In the genomic region with DNA sequence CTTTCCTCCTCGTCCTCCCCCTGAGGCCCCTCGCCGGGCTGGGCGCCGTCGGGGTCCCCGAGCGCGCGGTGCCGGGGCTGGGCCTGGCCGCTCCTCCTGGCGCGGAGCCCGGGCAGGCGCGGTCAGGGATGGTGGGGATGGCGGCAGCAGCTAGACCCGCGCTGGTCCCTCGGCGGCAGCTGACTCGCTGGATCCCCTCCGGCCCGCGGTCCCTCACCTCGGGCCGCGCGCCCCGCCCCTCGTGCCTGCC, we compare ENCODE assay signal across 8 cellular contexts. TPM values are rescaled to one million over a fixed set of nuclear protein-coding genes. Genes with fewer than 3 reads are reported as not detected.
A peak's percentile ranks its signal among the peaks of the same experiment; 100 is the strongest.
DNase-seq lines count a peak whose midpoint lies in the region; ATAC-seq and TF ChIP-seq lines count a peak whose summit lies in the region.

A gene with protein sequence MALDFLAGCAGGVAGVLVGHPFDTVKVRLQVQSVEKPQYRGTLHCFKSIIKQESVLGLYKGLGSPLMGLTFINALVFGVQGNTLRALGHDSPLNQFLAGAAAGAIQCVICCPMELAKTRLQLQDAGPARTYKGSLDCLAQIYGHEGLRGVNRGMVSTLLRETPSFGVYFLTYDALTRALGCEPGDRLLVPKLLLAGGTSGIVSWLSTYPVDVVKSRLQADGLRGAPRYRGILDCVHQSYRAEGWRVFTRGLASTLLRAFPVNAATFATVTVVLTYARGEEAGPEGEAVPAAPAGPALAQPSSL (minus strand): TSS at position 189 of the 250 bp plus-strand sequence. CDS start 212 bp downstream, outside the sequence.

- no peaks in the 10 kb centered on the region for H3K9me2 ChIP-seq in GM23338 (ENCODE audit: insufficient read depth)

- DNase-seq in GM23338 (ENCODE audit: low spot score) (no peak), left cardiac atrium (no peak), sigmoid colon (no peak), NOMO-1 treated with dmso at 0.1 percent for 144 hours (lab: John Stamatoyannopoulos, UW; ENCODE audit: unreplicated experiment) (no peak), DMS153 (lab: John Stamatoyannopoulos, UW) (no peak)
- no peak for DNase-seq in activated CD4-positive, alpha-beta memory T cell treated with anti-CD3 and anti-CD28 coated beads, Interleukin-2, amount 10 ng/mL, durations not matched to agents 7 days and 5 days
- no peak for DNase-seq in stimulated activated CD4-positive, alpha-beta T cell treated with anti-CD3 and anti-CD28 coated beads, Interleukin-15, amount 100 ng/mL, for 24 hours

- peak within 1 kb of the TSS; percentile 72 for H2AFZ ChIP-seq in GM23338

- peaks cover 16% of the 10 kb centered on the region for H3F3A ChIP-seq in GM23338 (replicated peaks; ENCODE audit: low read depth)

- peaks cover 13% of the 10 kb centered on the region for H3K36me3 Mint-ChIP-seq in GM23338 (ENCODE audit: low read depth)
- no peaks in the 10 kb centered on the region for H3K36me3 Mint-ChIP-seq in activated CD4-positive, alpha-beta memory T cell treated with anti-CD3 and anti-CD28 coated beads, Interleukin-2, amount 10 ng/mL, durations not matched to agents 7 days and 5 days (ENCODE audit: low read depth)

- WGBS in sigmoid colon, 2 donors = 0% methylated on average over 32 of the region's 32 CpGs

- no peak for TF ChIP-seq EP300 in sigmoid colon (IDR thresholded peaks at IDR 0.05)

- H3K9me3 Mint-ChIP-seq in GM23338 = no peaks in the 10 kb centered on the region
- no peaks in the 10 kb centered on the region for H3K9me3 Mint-ChIP-seq in activated CD4-positive, alpha-beta memory T cell treated with anti-CD3 and anti-CD28 coated beads, Interleukin-2, amount 10 ng/mL, durations not matched to agents 7 days and 5 days

- intact Hi-C loops in left cardiac atrium (cut with DNase I) (loop anchor here in 1 of 2 donors (10.0 kb wide), 1 partner anchor 69 kb away; the partner anchor contains the start of gene WDR25), sigmoid colon (cut with DNase I) (loop anchor here (2.0 kb wide), 2 partner anchors 65 to 71 kb away; partner anchors contain the start of gene WDR25)

- H3K4me3 Mint-ChIP-seq in GM23338 = peak within 1 kb of the TSS; percentile 89
- H3K4me3 Mint-ChIP-seq in activated CD4-positive, alpha-beta memory T cell treated with anti-CD3 and anti-CD28 coated beads, Interleukin-2, amount 10 ng/mL, durations not matched to agents 7 days and 5 days = peak within 1 kb of the TSS; percentile 65

- no peak for TF ChIP-seq POLR2A in sigmoid colon (IDR thresholded peaks at IDR 0.05)

- no peaks in the 10 kb centered on the region for H3K9me3 ChIP-seq in sigmoid colon

- H4K20me1 ChIP-seq in GM23338 (replicated peaks; ENCODE audit: insufficient read depth) = peaks cover 31% of the 10 kb centered on the region

- peaks cover 42% of the 10 kb centered on the region for H3K79me2 ChIP-seq in GM23338 (replicated peaks; ENCODE audit: insufficient read depth)

- H3K4me2 ChIP-seq in GM23338 = peak within 1 kb of the TSS; percentile 86

- peak within 1 kb of the TSS; percentile 92 for H3K27ac Mint-ChIP-seq in GM23338
- no peak within 1 kb of the TSS for H3K27ac Mint-ChIP-seq in activated CD4-positive, alpha-beta memory T cell treated with anti-CD3 and anti-CD28 coated beads, Interleukin-2, amount 10 ng/mL, durations not matched to agents 7 days and 5 days

- H3K27me3 ChIP-seq in GM23338 (ENCODE audit: insufficient read depth) (peaks cover 6% of the 10 kb centered on the region; the same call in 1 of the 2 replicates), sigmoid colon (no peaks in the 10 kb centered on the region)

- H3K4me3 ChIP-seq in GM23338 (peak within 1 kb of the TSS; percentile 77), sigmoid colon (peak within 1 kb of the TSS; percentile 65 to 98 (median 75))

- peaks cover 15% of the 10 kb centered on the region for H3K27me3 Mint-ChIP-seq in GM23338 (ENCODE audit: insufficient read depth, low read depth, poor library complexity)
- H3K27me3 Mint-ChIP-seq in activated CD4-positive, alpha-beta memory T cell treated with anti-CD3 and anti-CD28 coated beads, Interleukin-2, amount 10 ng/mL, durations not matched to agents 7 days and 5 days = peaks cover 25% of the 10 kb centered on the region

- POLR2A ChIA-PET in activated CD4-positive, alpha-beta memory T cell treated with anti-CD3 and anti-CD28 coated beads, Interleukin-2, amount 10 ng/mL, durations not matched to agents 7 days and 5 days (lab: Charles Lee) = interaction anchor here (1.1 kb wide), 1 partner anchor 84 kb away, joined by 3 read pairs; no protein-coding TSS in a partner anchor

- CTCF ChIA-PET in activated CD4-positive, alpha-beta memory T cell treated with anti-CD3 and anti-CD28 coated beads, Interleukin-2, amount 10 ng/mL, durations not matched to agents 7 days and 5 days (lab: Charles Lee) = no interaction called here

- ATAC-seq in GM23338 = no peak
- ATAC-seq in left cardiac atrium = no peak
- ATAC-seq in GM21423 (IDR thresholded peaks at IDR 0.05; ENCODE audit: unreplicated experiment) = no peak

- peak within 1 kb of the TSS; percentile 81 for H3K27ac ChIP-seq in GM23338 (ENCODE audit: low read depth)
- peak within 1 kb of the TSS; percentile 85 to 92 (median 90) for H3K27ac ChIP-seq in sigmoid colon

- H3K36me3 ChIP-seq in GM23338 (ENCODE audit: insufficient read depth) (no peaks in the 10 kb centered on the region), sigmoid colon (no peaks in the 10 kb centered on the region)

- no peak for TF ChIP-seq CTCF in GM23338 (conservative IDR thresholded peaks at IDR 0.05; ENCODE audit: low read depth in 2 of 2)
- no peak for TF ChIP-seq CTCF in sigmoid colon (IDR thresholded peaks at IDR 0.05)

- H3K4me1 Mint-ChIP-seq in GM23338 = peaks cover 47% of the 10 kb centered on the region
- H3K4me1 Mint-ChIP-seq in activated CD4-positive, alpha-beta memory T cell treated with anti-CD3 and anti-CD28 coated beads, Interleukin-2, amount 10 ng/mL, durations not matched to agents 7 days and 5 days = peaks cover 12% of the 10 kb centered on the region

- H3K4me1 ChIP-seq in GM23338 (ENCODE audit: insufficient read depth) (peaks cover 8% of the 10 kb centered on the region), sigmoid colon (peaks cover 0 to 36% (median 29%) of the 10 kb centered on the region in 4 donors)

TF ChIP-seq in GM23338, 12 proteins besides CTCF, POLR2A, EP300 and RAD21:
- TF ChIP-seq NANOG (IDR thresholded peaks at IDR 0.05; ENCODE audit: borderline replicate concordance) (no peak), STAT1 (IDR thresholded peaks at IDR 0.05; ENCODE audit: unreplicated experiment) (no peak), POLR2AphosphoS5 (IDR thresholded peaks at IDR 0.05; ENCODE audit: low read depth) (peak; percentile 61)

RNA-seq across cellular contexts. Expression of the gene that starts here (rescaled TPM):
- total RNA-seq in GM23338 (2014; rRNA removed; shearing (Covaris generic)) = 206 TPM in 2 replicates
- 65.6 and 67.3 TPM in 2 replicates for polyA plus RNA-seq in GM23338 (2016; fragmentation: Nextera tagmentation; extraction: Ambion mirVana)
- total RNA-seq in activated CD4-positive, alpha-beta memory T cell treated with anti-CD3 and anti-CD28 coated beads, Interleukin-2, amount 10 ng/mL, durations not matched to agents 7 days and 5 days = 1 to 10 TPM; 8.2 to 8.9 TPM
- total RNA-seq in left cardiac atrium = 10 to 100 TPM; 19.7 to 22.1 TPM
- total RNA-seq in sigmoid colon = 10 to 100 TPM; 18.5 to 40.4 (median 33.4) TPM
- 10 to 100 TPM in 1 of 3 donors, 1 to 10 TPM in 2; 3.0 to 26.7 (median 3.7) TPM for polyA plus RNA-seq in sigmoid colon
